ENCODE assay signal across 25 cellular contexts in the genomic region with DNA sequence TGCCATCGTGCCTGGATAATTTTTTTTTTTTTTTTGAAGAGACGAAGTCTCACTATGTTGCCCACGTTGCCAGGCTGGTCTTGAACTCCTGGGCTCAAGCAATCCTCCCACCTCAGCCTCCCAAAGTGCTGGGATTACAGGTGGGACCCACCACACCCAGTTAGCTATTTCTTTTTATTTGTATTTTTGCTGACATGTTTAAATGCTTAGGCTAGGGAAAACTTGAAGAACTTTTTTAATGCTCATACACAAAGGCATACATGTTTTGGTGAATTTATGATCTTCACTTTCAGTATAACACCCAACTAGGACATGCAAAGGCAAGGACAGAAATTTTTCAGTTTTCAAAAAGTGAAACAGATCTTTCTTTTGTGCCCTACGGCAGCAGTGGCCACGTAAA. TPM values are rescaled to one million over a fixed set of nuclear protein-coding genes. Genes with fewer than 3 reads are reported as not detected.
DNase-seq lines count a peak whose midpoint lies in the region; ATAC-seq and TF ChIP-seq lines count a peak whose summit lies in the region.
"Had no signal": no experiment of that assay in that cellular context is flagged by ENCODE, and none has a peak within 500 bp of the region (broad histone marks: within the 10 kb centered on the region; RNA-seq: fewer than 3 reads in every experiment).

No MANE protein-coding gene starts in this region.

- dilution Hi-C loops in mammary epithelial cell (cut with HindIII; ENCODE audit: low sequenced_read_pairs), result no loop called here

- BruUV-seq in mammary epithelial cell (replicated peaks; lab: Mats Ljungman, UMichigan), result no TSS peak

- no peaks in the 10 kb centered on the region for H3K9me3 Mint-ChIP-seq in activated naive CD4-positive, alpha-beta T cell treated with anti-CD3 and anti-CD28 coated beads for 36 hours
- H3K9me3 Mint-ChIP-seq: CD8-positive, alpha-beta T cell had no signal

- no peaks in the 10 kb centered on the region for H4K20me1 ChIP-seq in mammary epithelial cell (ENCODE audit: insufficient read depth, low read length)

- H3K4me1 ChIP-seq in breast epithelium (peaks cover 0 to 8% of the 10 kb centered on the region in 2 donors), mammary epithelial cell (ENCODE audit: insufficient read depth, low read length) (no peaks in the 10 kb centered on the region)

- no peaks in the 10 kb centered on the region for H3K36me3 ChIP-seq in breast epithelium
- H3K36me3 ChIP-seq in mammary epithelial cell (ENCODE audit: insufficient read depth, low read length), result no peaks in the 10 kb centered on the region

- ATAC-seq in GM21447 (IDR thresholded peaks at IDR 0.05; ENCODE audit: unreplicated experiment) (no peak), HG03342 (IDR thresholded peaks at IDR 0.05; ENCODE audit: unreplicated experiment) (no peak)
- ATAC-seq: CD8-positive, alpha-beta T cell had no signal

- no peaks in the 10 kb centered on the region for H3K27me3 Mint-ChIP-seq in activated naive CD4-positive, alpha-beta T cell treated with anti-CD3 and anti-CD28 coated beads for 36 hours (ENCODE audit: low read depth)
- H3K27me3 Mint-ChIP-seq: B cell had no signal

- peak overlapping the region; percentile 91 to 94 for H3K27ac ChIP-seq in breast epithelium
- H3K27ac ChIP-seq in mammary epithelial cell (ENCODE audit: insufficient read depth, low read depth, low read length), result no peak overlapping the region
- peak overlapping the region; percentile 56 for H3K27ac ChIP-seq in caudate nucleus (ENCODE audit: low read depth, low read length)
- H3K27ac ChIP-seq in substantia nigra (ENCODE audit: low read depth, low read length, poor library complexity, severe bottlenecking), result peak overlapping the region; percentile 73
- H3K27ac ChIP-seq: 22Rv1, C4-2B, KMS-11 had no signal

- H3K4me3 ChIP-seq in breast epithelium (peak overlapping the region in 2 of 3 donors; percentile 30 to 52), mammary epithelial cell (replicated peaks in 1 of 3; ENCODE audit: insufficient read depth in 1 of 3, low read depth in 2 of 3, low read length in 3 of 3) (no peak overlapping the region)

- no peak for DNase-seq in breast epithelium (ENCODE audit: low spot score in 2 of 2)
- no peak for DNase-seq in mammary epithelial cell
- no peak for DNase-seq in caudate nucleus (lab: John Stamatoyannopoulos, UW)
- no peak for DNase-seq in substantia nigra (lab: John Stamatoyannopoulos, UW)
- DNase-seq in activated naive CD4-positive, alpha-beta T cell treated with anti-CD3 and anti-CD28 coated beads for 36 hours, result no peak
- DNase-seq: CD8-positive, alpha-beta T cell; DMS 273 treated with DMSO at 0.1 percent for 48 hours; DMS79; EL; GDM1; H7; MM.1S; NCI-H2029; NCI-H446; NCI-H524 treated with DMSO at 0.1 percent for 48 hours; NCI-H82; NK-92 treated with Interleukin-12 subunit alpha and Interleukin-12 subunit beta, amount 100 ng/mL, for 24 hours; Right ventricle myocardium superior; RPMI8226 had no signal

- no peak overlapping the region for H3K4me2 ChIP-seq in mammary epithelial cell (ENCODE audit: insufficient read depth, low read depth, low read length)
- H3K4me2 ChIP-seq: KMS-11 had no signal

- H3K79me2 ChIP-seq in mammary epithelial cell (ENCODE audit: insufficient read depth, low read length), result no peaks in the 10 kb centered on the region

- H3K27me3 ChIP-seq in breast epithelium (no peaks in the 10 kb centered on the region), mammary epithelial cell (ENCODE audit: insufficient read depth, low read length) (no peaks in the 10 kb centered on the region)

- no peak overlapping the region for H3K27ac Mint-ChIP-seq in activated naive CD4-positive, alpha-beta T cell treated with anti-CD3 and anti-CD28 coated beads for 36 hours
- H3K27ac Mint-ChIP-seq: B cell; CD8-positive, alpha-beta T cell had no signal

- no peak overlapping the region for H2AFZ ChIP-seq in mammary epithelial cell (ENCODE audit: low read depth, low read length)

- no peak overlapping the region for H3K4me3 Mint-ChIP-seq in activated naive CD4-positive, alpha-beta T cell treated with anti-CD3 and anti-CD28 coated beads for 36 hours
- H3K4me3 Mint-ChIP-seq: B cell; CD8-positive, alpha-beta T cell had no signal

- H3K4me1 Mint-ChIP-seq in activated naive CD4-positive, alpha-beta T cell treated with anti-CD3 and anti-CD28 coated beads for 36 hours (ENCODE audit: low read depth), result no peaks in the 10 kb centered on the region

- TF ChIP-seq CTCF in breast epithelium (IDR thresholded peaks at IDR 0.05) (no peak), mammary epithelial cell (conservative IDR thresholded peaks at IDR 0.05 in 1 of 2, IDR thresholded peaks at IDR 0.05 in 1 of 2; ENCODE audit: extremely low read depth in 1 of 2, insufficient read depth in 1 of 2, low read depth in 1 of 2, low read length in 2 of 2) (no peak)

- H3K9me3 ChIP-seq in breast epithelium, result no peaks in the 10 kb centered on the region
- H3K9me3 ChIP-seq in mammary epithelial cell (replicated peaks; ENCODE audit: insufficient read depth, low read length), result peaks cover 12% of the 10 kb centered on the region

- intact Hi-C loops in breast epithelium (cut with DNase I; ENCODE audit: low total_unique reads) (no loop called here), mammary epithelial cell (cut with micrococcal nuclease) (no loop called here)
- intact Hi-C loops in activated naive CD4-positive, alpha-beta T cell treated with anti-CD3 and anti-CD28 coated beads for 36 hours (cut with micrococcal nuclease), result no loop called here

- H3K9ac ChIP-seq in mammary epithelial cell (ENCODE audit: insufficient read depth, low read length), result no peak overlapping the region
- H3K9ac ChIP-seq: KMS-11 had no signal

- no peak for TF ChIP-seq POLR2A in breast epithelium (IDR thresholded peaks at IDR 0.05)

- no peaks in the 10 kb centered on the region for H3K36me3 Mint-ChIP-seq in activated naive CD4-positive, alpha-beta T cell treated with anti-CD3 and anti-CD28 coated beads for 36 hours (ENCODE audit: low read depth)
- H3K36me3 Mint-ChIP-seq: CD8-positive, alpha-beta T cell had no signal

- CTCF ChIA-PET in mammary epithelial cell (lab: Charles Lee; ENCODE audit: low non-redundant PET), result no interaction called here
- CTCF ChIA-PET in activated naive CD4-positive, alpha-beta T cell treated with anti-CD3 and anti-CD28 coated beads for 36 hours (lab: Charles Lee), result interaction anchor here (0.7 kb wide), 1 partner anchor 19 kb away, joined by 3 read pairs; no protein-coding TSS in a partner anchor

- in situ Hi-C loops in mammary epithelial cell (cut with MboI; ENCODE audit: low sequenced_read_pairs in 2 of 2), result no loop called here

- 40% methylated on average over 5 of the region's 5 CpGs for WGBS in mammary epithelial cell (ENCODE audit: low coverage, missing lambda C conversion rate)

RNA-seq across cellular contexts. Expression of a gene that starts 9.9 kb away (rescaled TPM):
- total RNA-seq in breast epithelium, result 10 to 100 TPM in 2 of 3 donors, 1 to 10 TPM in 1; 7.8 to 23.0 (median 19.7) TPM
- total RNA-seq in mammary epithelial cell, result 10 to 100 TPM in 1 of 2 donors, not detected in 1; 13.5 TPM
- not detected for polyA plus RNA-seq in mammary epithelial cell
- polyA minus RNA-seq in mammary epithelial cell, result not detected
- total RNA-seq in activated naive CD4-positive, alpha-beta T cell treated with anti-CD3 and anti-CD28 coated beads for 36 hours, result under 1 TPM; 0.05 to 0.10 TPM

Comparison
In these comparisons a context has a peak if more than half of its experiments do, and no peak if none do; other contexts are left out.
1. H3K4me3 ChIP-seq: peak in breast epithelium (2 of 3); none in mammary epithelial cell (0 of 3).